8 cellular contexts compared by ENCODE assay signal in genomic region chr1:222643937-222644648, GRCh38. TPM values are rescaled to one million over a fixed set of nuclear protein-coding genes. Genes with fewer than 3 reads are reported as not detected.
DNase-seq lines count a peak whose midpoint lies in the region; ATAC-seq and TF ChIP-seq lines count a peak whose summit lies in the region.

No MANE protein-coding gene starts in this region.

- peaks cover 20 to 45% (median 32%) of the 10 kb centered on the region in 4 donors for H3K4me1 Mint-ChIP-seq in CD4-positive, CD25-positive, alpha-beta regulatory T cell

- H3K36me3 Mint-ChIP-seq in CD4-positive, CD25-positive, alpha-beta regulatory T cell, result peaks cover 13% of the 10 kb centered on the region

- intact Hi-C loops in left lung (cut with DNase I), result no loop called here

- H3K27me3 Mint-ChIP-seq in CD4-positive, CD25-positive, alpha-beta regulatory T cell, result no peaks in the 10 kb centered on the region

- H3K36me3 ChIP-seq in CD4-positive, CD25-positive, alpha-beta regulatory T cell (ENCODE audit: control insufficient read depth, insufficient read depth, low read length), result peaks cover 12% of the 10 kb centered on the region
- H3K36me3 ChIP-seq in left lung, result peaks cover 0 to 26% of the 10 kb centered on the region in 2 donors

- DNase-seq in CD4-positive, CD25-positive, alpha-beta regulatory T cell, result peak; percentile 96 to 99 (median 98)
- DNase-seq in NCI-H774 (lab: John Stamatoyannopoulos, UW) (peak; percentile 99), dermis blood vessel endothelial cell (peak; percentile 100), left lung (peak; percentile 98 to 99)
- DNase-seq in activated CD4-positive, alpha-beta T cell treated with anti-CD3 and anti-CD28 coated beads, Interleukin-2, amount 50 U/mL, for 48 hours, result peak; percentile 98
- DNase-seq in stimulated activated CD4-positive, alpha-beta T cell treated with anti-CD3 and anti-CD28 coated beads, Interleukin-2, amount 100 ng/mL, for 4 hours (ENCODE audit: low read depth), result peak; percentile 95

- H3K4me1 ChIP-seq in CD4-positive, CD25-positive, alpha-beta regulatory T cell (ENCODE audit: control insufficient read depth, insufficient read depth, low read length, poor library complexity, severe bottlenecking), result peaks cover 26% of the 10 kb centered on the region
- H3K4me1 ChIP-seq in left lung, result peaks cover 4 to 27% of the 10 kb centered on the region in 2 donors

- H3K27me3 ChIP-seq in CD4-positive, CD25-positive, alpha-beta regulatory T cell (ENCODE audit: control insufficient read depth, insufficient read depth, low read length), result no peaks in the 10 kb centered on the region
- H3K27me3 ChIP-seq in left lung, result no peaks in the 10 kb centered on the region

- no peaks in the 10 kb centered on the region for H3K9me3 ChIP-seq in CD4-positive, CD25-positive, alpha-beta regulatory T cell (ENCODE audit: control insufficient read depth in 2 of 2, low read length in 2 of 2)
- no peaks in the 10 kb centered on the region for H3K9me3 ChIP-seq in left lung

- peak overlapping the region; percentile 96 for H3K27ac ChIP-seq in CD4-positive, CD25-positive, alpha-beta regulatory T cell (ENCODE audit: insufficient read depth, low read length, poor library complexity, severe bottlenecking)
- peak overlapping the region; percentile 94 to 98 for H3K27ac ChIP-seq in left lung

- peak overlapping the region; percentile 88 to 99 (median 96) for H3K4me3 Mint-ChIP-seq in CD4-positive, CD25-positive, alpha-beta regulatory T cell

- ATAC-seq in CD4-positive, CD25-positive, alpha-beta regulatory T cell (ENCODE audit: low read depth in 2 of 2), result peak; percentile 95 to 96
- ATAC-seq in GM19438 (IDR thresholded peaks at IDR 0.05; ENCODE audit: low read depth, unreplicated experiment), result peak; percentile 97
- ATAC-seq in HG03571 (IDR thresholded peaks at IDR 0.05; ENCODE audit: unreplicated experiment), result peak; percentile 98
- ATAC-seq in left lung, result peak; percentile 100

- H3K27ac Mint-ChIP-seq in CD4-positive, CD25-positive, alpha-beta regulatory T cell, result peak overlapping the region; percentile 98 to 100 (median 99)

- peaks cover 0 to 1% (median 0%) of the 10 kb centered on the region in 7 donors for H3K9me3 Mint-ChIP-seq in CD4-positive, CD25-positive, alpha-beta regulatory T cell

- TF ChIP-seq CTCF in left lung (IDR thresholded peaks at IDR 0.05), result peak in 1 of 2 donors; percentile 19

- H3K4me3 ChIP-seq in CD4-positive, CD25-positive, alpha-beta regulatory T cell (ENCODE audit: low read depth, low read length), result peak overlapping the region; percentile 97
- H3K4me3 ChIP-seq in left lung, result peak overlapping the region; percentile 67 to 78

RNA-seq across cellular contexts. Expression of gene MIA3, which starts 26.2 kb away (rescaled TPM):
- total RNA-seq in CD4-positive, CD25-positive, alpha-beta regulatory T cell, result 87.1 TPM
- polyA plus RNA-seq in CD4-positive, CD25-positive, alpha-beta regulatory T cell, result 10 to 100 TPM; 48.5 to 60.3 (median 54.4) TPM
- total RNA-seq in dermis blood vessel endothelial cell (44.4 and 45.4 TPM in 2 replicates), left lung (10 to 100 TPM; 62.0 to 62.3 TPM)

RNA-seq across cellular contexts. Expression of gene TAF1A, which starts 54.4 kb away (rescaled TPM):
- 5.9 TPM for total RNA-seq in CD4-positive, CD25-positive, alpha-beta regulatory T cell
- polyA plus RNA-seq in CD4-positive, CD25-positive, alpha-beta regulatory T cell, result 1 to 10 TPM; 2.8 to 4.6 (median 3.9) TPM
- total RNA-seq in dermis blood vessel endothelial cell (5.3 and 6.5 TPM in 2 replicates), left lung (1 to 10 TPM; 6.1 to 9.8 TPM)

Comparison
In these comparisons a context has a peak if more than half of its experiments do, and no peak if none do; other contexts are left out.
1. Peak in every context shown above with its lines: DNase-seq, ATAC-seq, H3K4me3 ChIP-seq and H3K27ac ChIP-seq.